ENCODE assay signal across 8 cellular contexts in the genomic region with DNA sequence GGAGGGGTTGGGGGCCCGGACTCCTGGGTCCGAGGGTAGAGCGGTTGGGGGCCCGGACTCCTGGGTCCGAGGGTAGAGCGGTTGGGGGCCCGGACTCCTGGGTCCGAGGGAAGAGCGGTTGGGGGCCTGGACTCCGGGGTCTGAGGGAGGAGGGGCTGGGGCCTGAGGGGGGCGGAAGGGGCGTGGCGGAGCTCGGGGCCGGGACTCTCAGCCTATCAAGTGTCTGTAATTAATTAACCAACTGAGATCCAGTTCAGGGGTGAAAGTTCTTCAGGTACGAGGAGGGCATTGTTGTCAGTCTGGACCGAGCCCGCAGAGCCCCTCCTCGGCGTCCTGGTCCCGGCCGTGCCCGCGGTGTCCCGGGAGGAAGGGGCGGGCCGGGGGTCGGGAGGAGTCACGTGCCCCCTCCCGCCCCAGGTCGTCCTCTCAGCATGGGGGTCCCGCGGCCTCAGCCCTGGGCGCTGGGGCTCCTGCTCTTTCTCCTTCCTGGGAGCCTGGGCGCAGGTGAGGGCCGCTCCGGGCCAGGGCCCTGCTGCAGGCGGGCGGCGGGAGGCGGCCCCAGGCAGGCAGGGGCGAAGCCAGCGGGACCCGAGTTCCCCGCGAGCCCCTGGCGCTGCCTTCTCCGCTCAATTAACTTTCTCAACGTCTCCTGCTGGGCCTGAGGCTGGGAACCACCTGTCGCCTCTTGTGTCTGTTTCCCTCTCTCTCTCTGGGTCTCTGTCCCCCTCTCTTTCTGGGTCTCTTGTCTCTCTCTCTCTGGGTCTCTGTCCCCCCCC. TPM values are rescaled to one million over a fixed set of nuclear protein-coding genes. Genes with fewer than 3 reads are reported as not detected.
DNase-seq lines count a peak whose midpoint lies in the region; ATAC-seq and TF ChIP-seq lines count a peak whose summit lies in the region.

No MANE protein-coding gene starts in this region.

- peak overlapping the region; percentile 87 for H3K27ac Mint-ChIP-seq in activated naive CD8-positive, alpha-beta T cell treated with anti-CD3 and anti-CD28 coated beads, Interleukin-2, amount 10 ng/mL, durations not matched to agents 7 days and 5 days

- H3K4me3 Mint-ChIP-seq in activated naive CD8-positive, alpha-beta T cell treated with anti-CD3 and anti-CD28 coated beads, Interleukin-2, amount 10 ng/mL, durations not matched to agents 7 days and 5 days = peak overlapping the region; percentile 84

- peak overlapping the region; percentile 92 to 98 (median 93) for H3K4me3 ChIP-seq in sigmoid colon

- peaks cover 11% of the 10 kb centered on the region for H3K27me3 Mint-ChIP-seq in activated naive CD8-positive, alpha-beta T cell treated with anti-CD3 and anti-CD28 coated beads, Interleukin-2, amount 10 ng/mL, durations not matched to agents 7 days and 5 days

- TF ChIP-seq CTCF in sigmoid colon (IDR thresholded peaks at IDR 0.05) = no peak

- intact Hi-C loops in sigmoid colon (cut with DNase I) = no loop called here

- no peak for TF ChIP-seq POLR2A in sigmoid colon (IDR thresholded peaks at IDR 0.05)

- H3K9me3 ChIP-seq in sigmoid colon = no peaks in the 10 kb centered on the region

- peaks cover 20% of the 10 kb centered on the region for H3K4me1 Mint-ChIP-seq in activated naive CD8-positive, alpha-beta T cell treated with anti-CD3 and anti-CD28 coated beads, Interleukin-2, amount 10 ng/mL, durations not matched to agents 7 days and 5 days

- peak overlapping the region; percentile 85 to 96 (median 94) for H3K27ac ChIP-seq in sigmoid colon

- no peaks in the 10 kb centered on the region for H3K36me3 Mint-ChIP-seq in activated naive CD8-positive, alpha-beta T cell treated with anti-CD3 and anti-CD28 coated beads, Interleukin-2, amount 10 ng/mL, durations not matched to agents 7 days and 5 days

- peaks cover 0 to 3% (median 0%) of the 10 kb centered on the region in 4 donors for H3K36me3 ChIP-seq in sigmoid colon

- 0 to 1% methylated on average over 50 of the region's 50 CpGs for WGBS in sigmoid colon, 2 donors

- no peaks in the 10 kb centered on the region for H3K9me3 Mint-ChIP-seq in activated naive CD8-positive, alpha-beta T cell treated with anti-CD3 and anti-CD28 coated beads, Interleukin-2, amount 10 ng/mL, durations not matched to agents 7 days and 5 days

- no peak for TF ChIP-seq EP300 in sigmoid colon (IDR thresholded peaks at IDR 0.05)

- POLR2A ChIA-PET in activated naive CD8-positive, alpha-beta T cell treated with anti-CD3 and anti-CD28 coated beads, Interleukin-2, amount 10 ng/mL, durations not matched to agents 7 days and 5 days (lab: Charles Lee) = interaction anchor here (0.6 to 1.6 kb wide), 5 partner anchors 9 to 966 kb away, joined by 3 to 7 read pairs (median 4); no protein-coding TSS in a partner anchor

- peak; percentile 79 for DNase-seq in GM03348 (ENCODE audit: low spot score)
- DNase-seq in NCI-H2107 treated with DMSO at 0.1 percent for 48 hours (lab: John Stamatoyannopoulos, UW; ENCODE audit: unreplicated experiment) = peak; percentile 86
- no peak for DNase-seq in activated naive CD8-positive, alpha-beta T cell treated with anti-CD3 and anti-CD28 coated beads, Interleukin-2, amount 10 ng/mL, durations not matched to agents 7 days and 5 days
- DNase-seq in hepatic stellate cell (ENCODE audit: low spot score) = peak; percentile 60
- DNase-seq in sigmoid colon = peak; percentile 85

- peaks cover 0 to 29% (median 23%) of the 10 kb centered on the region in 4 donors for H3K4me1 ChIP-seq in sigmoid colon

- peak; percentile 53 for ATAC-seq in activated naive CD8-positive, alpha-beta T cell treated with anti-CD3 and anti-CD28 coated beads, Interleukin-2, amount 10 ng/mL, durations not matched to agents 7 days and 5 days (ENCODE audit: low read depth)
- ATAC-seq in HG02973 (IDR thresholded peaks at IDR 0.05; ENCODE audit: unreplicated experiment) (no peak), GM18519 (IDR thresholded peaks at IDR 0.05; ENCODE audit: low FRiP score, unreplicated experiment) (no peak), HG03432 (IDR thresholded peaks at IDR 0.05; ENCODE audit: unreplicated experiment) (no peak)

- no peaks in the 10 kb centered on the region for H3K27me3 ChIP-seq in sigmoid colon

RNA-seq across cellular contexts. Expression of a gene that starts 0.7 kb away (rescaled TPM):
- 10 to 100 TPM; 19.8 to 24.4 TPM for total RNA-seq in activated naive CD8-positive, alpha-beta T cell treated with anti-CD3 and anti-CD28 coated beads, Interleukin-2, amount 10 ng/mL, durations not matched to agents 7 days and 5 days
- 100 to 1,000 TPM; 164 to 203 (median 178) TPM for total RNA-seq in sigmoid colon
- 100 to 1,000 TPM; 222 to 317 (median 243) TPM for polyA plus RNA-seq in sigmoid colon

RNA-seq across cellular contexts. Expression of a gene that starts 14.6 kb away (rescaled TPM):
- total RNA-seq in activated naive CD8-positive, alpha-beta T cell treated with anti-CD3 and anti-CD28 coated beads, Interleukin-2, amount 10 ng/mL, durations not matched to agents 7 days and 5 days = 1 to 10 TPM; 1.6 to 2.4 TPM
- total RNA-seq in sigmoid colon = 10 to 100 TPM; 14.5 to 43.8 (median 20.6) TPM
- 10 to 100 TPM; 13.6 to 28.2 (median 21.6) TPM for polyA plus RNA-seq in sigmoid colon

RNA-seq across cellular contexts. Expression of a gene that starts 16.9 kb away (rescaled TPM):
- 1,000 to 10,000 TPM; 2,412 to 2,445 TPM for total RNA-seq in activated naive CD8-positive, alpha-beta T cell treated with anti-CD3 and anti-CD28 coated beads, Interleukin-2, amount 10 ng/mL, durations not matched to agents 7 days and 5 days
- total RNA-seq in sigmoid colon = 1,000 to 10,000 TPM; 3,843 to 9,166 (median 6,008) TPM
- 1,000 to 10,000 TPM; 4,449 to 8,009 (median 5,043) TPM for polyA plus RNA-seq in sigmoid colon

RNA-seq across cellular contexts. Expression of a gene that starts 25.8 kb away (rescaled TPM):
- 1,000 to 10,000 TPM; 2,936 to 3,173 TPM for total RNA-seq in activated naive CD8-positive, alpha-beta T cell treated with anti-CD3 and anti-CD28 coated beads, Interleukin-2, amount 10 ng/mL, durations not matched to agents 7 days and 5 days
- 1,000 to 10,000 TPM; 2,552 to 5,599 (median 4,191) TPM for total RNA-seq in sigmoid colon
- 1,000 to 10,000 TPM; 4,070 to 6,094 (median 4,207) TPM for polyA plus RNA-seq in sigmoid colon

RNA-seq across cellular contexts. Expression of a gene that starts 39.1 kb away (rescaled TPM):
- 100 to 1,000 TPM; 250 to 282 TPM for total RNA-seq in activated naive CD8-positive, alpha-beta T cell treated with anti-CD3 and anti-CD28 coated beads, Interleukin-2, amount 10 ng/mL, durations not matched to agents 7 days and 5 days
- total RNA-seq in sigmoid colon = 10 to 100 TPM in 1 of 4 donors, 1 to 10 TPM in 3; 4.6 to 11.1 (median 6.1) TPM
- 10 to 100 TPM in 2 of 3 donors, 1 to 10 TPM in 1; 2.1 to 18.6 (median 14.9) TPM for polyA plus RNA-seq in sigmoid colon

Comparison
In these comparisons a context has a peak if more than half of its experiments do, and no peak if none do; other contexts are left out.
1. RNA of a gene that starts 0.7 kb away (total RNA-seq): 164 to 203 TPM in sigmoid colon; 19.8 to 24.4 TPM in activated naive CD8-positive, alpha-beta T cell treated with anti-CD3 and anti-CD28 coated beads, Interleukin-2, amount 10 ng/mL, durations not matched to agents 7 days and 5 days; every median in the first group is over 4 times any median in the second.
2. RNA of a gene that starts 14.6 kb away (total RNA-seq): 14.5 to 43.8 TPM in sigmoid colon; 1.6 to 2.4 TPM in activated naive CD8-positive, alpha-beta T cell treated with anti-CD3 and anti-CD28 coated beads, Interleukin-2, amount 10 ng/mL, durations not matched to agents 7 days and 5 days; every median in the first group is over 4 times any median in the second.